Comparison of ENCODE assay signal across 13 cellular contexts in genomic region chr20:51417745-51418529, GRCh38.
A peak's percentile ranks its signal among the peaks of the same experiment; 100 is the strongest.
DNase-seq lines count a peak whose midpoint lies in the region; ATAC-seq and TF ChIP-seq lines count a peak whose summit lies in the region.
"Had no signal": no experiment of that assay in that cellular context is flagged by ENCODE, and none has a peak within 500 bp of the region (broad histone marks: within the 10 kb centered on the region; RNA-seq: fewer than 3 reads in every experiment).

No MANE protein-coding gene starts in this region.

- H3K4me1 ChIP-seq in effector memory CD4-positive, alpha-beta T cell (ENCODE audit: control insufficient read depth, insufficient read depth, low read length, poor library complexity, severe bottlenecking): peaks cover 55% of the 10 kb centered on the region
- H3K4me1 ChIP-seq in upper lobe of right lung: peaks cover 4% of the 10 kb centered on the region
- H3K4me1 ChIP-seq: parathyroid adenoma had no signal

- H3K27ac Mint-ChIP-seq in activated naive CD4-positive, alpha-beta T cell treated with anti-CD3 and anti-CD28 coated beads, Interleukin-2, amount 50 U/mL, for 72 hours: peak overlapping the region; percentile 61 to 80
- H3K27ac Mint-ChIP-seq in T-helper 1 cell treated with Interleukin-12 subunit alpha and Interleukin-12 subunit beta and Interleukin-4 antibody, amounts not matched to agents 30 μg/mL and 1 μg/mL, for 36 hours: peak overlapping the region; percentile 62
- no peak overlapping the region for H3K27ac Mint-ChIP-seq in Calu3 (ENCODE audit: unreplicated experiment)
- H3K27ac Mint-ChIP-seq: WTC11 had no signal

- H3K9me3 Mint-ChIP-seq in activated naive CD4-positive, alpha-beta T cell treated with anti-CD3 and anti-CD28 coated beads, Interleukin-2, amount 50 U/mL, for 72 hours: no peaks in the 10 kb centered on the region
- H3K9me3 Mint-ChIP-seq in T-helper 1 cell treated with Interleukin-12 subunit alpha and Interleukin-12 subunit beta and Interleukin-4 antibody, amounts not matched to agents 30 μg/mL and 1 μg/mL, for 36 hours: no peaks in the 10 kb centered on the region
- no peaks in the 10 kb centered on the region for H3K9me3 Mint-ChIP-seq in Calu3 (ENCODE audit: low read depth, unreplicated experiment)
- H3K9me3 Mint-ChIP-seq: WTC11 had no signal

- H3K4me1 Mint-ChIP-seq in T-helper 1 cell treated with Interleukin-12 subunit alpha and Interleukin-12 subunit beta and Interleukin-4 antibody, amounts not matched to agents 30 μg/mL and 1 μg/mL, for 36 hours (ENCODE audit: low read depth): peaks cover 60% of the 10 kb centered on the region
- no peaks in the 10 kb centered on the region for H3K4me1 Mint-ChIP-seq in Calu3 (ENCODE audit: low read depth, unreplicated experiment)

- no peak overlapping the region for H3K4me3 Mint-ChIP-seq in T-helper 1 cell treated with Interleukin-12 subunit alpha and Interleukin-12 subunit beta and Interleukin-4 antibody, amounts not matched to agents 30 μg/mL and 1 μg/mL, for 36 hours
- H3K4me3 Mint-ChIP-seq in Calu3 (ENCODE audit: low read depth, unreplicated experiment): no peak overlapping the region
- H3K4me3 Mint-ChIP-seq: WTC11 had no signal

- TF ChIP-seq CTCF in upper lobe of right lung (IDR thresholded peaks at IDR 0.05) (no peak), Calu3 (IDR thresholded peaks at IDR 0.05; ENCODE audit: unreplicated experiment) (no peak)

- no peaks in the 10 kb centered on the region for H3K9me3 ChIP-seq in effector memory CD4-positive, alpha-beta T cell (ENCODE audit: control insufficient read depth, low read length)
- H3K9me3 ChIP-seq in upper lobe of right lung: no peaks in the 10 kb centered on the region
- H3K9me3 ChIP-seq: mucosa of descending colon had no signal

- H3K36me3 ChIP-seq in effector memory CD4-positive, alpha-beta T cell (ENCODE audit: control insufficient read depth, insufficient read depth, low read length): peaks cover 8% of the 10 kb centered on the region
- H3K36me3 ChIP-seq in upper lobe of right lung: no peaks in the 10 kb centered on the region

- BruUV-seq in Calu3 (replicated peaks; lab: Mats Ljungman, UMichigan): no TSS peak

- H3K27me3 Mint-ChIP-seq in T-helper 1 cell treated with Interleukin-12 subunit alpha and Interleukin-12 subunit beta and Interleukin-4 antibody, amounts not matched to agents 30 μg/mL and 1 μg/mL, for 36 hours (ENCODE audit: low read depth): no peaks in the 10 kb centered on the region
- H3K27me3 Mint-ChIP-seq in Calu3 (ENCODE audit: unreplicated experiment): no peaks in the 10 kb centered on the region

- H3K36me3 Mint-ChIP-seq in activated naive CD4-positive, alpha-beta T cell treated with anti-CD3 and anti-CD28 coated beads, Interleukin-2, amount 50 U/mL, for 72 hours: peaks cover 4 to 64% of the 10 kb centered on the region in 2 donors
- H3K36me3 Mint-ChIP-seq in T-helper 1 cell treated with Interleukin-12 subunit alpha and Interleukin-12 subunit beta and Interleukin-4 antibody, amounts not matched to agents 30 μg/mL and 1 μg/mL, for 36 hours (ENCODE audit: low read depth): peaks cover 50% of the 10 kb centered on the region
- peaks cover 4% of the 10 kb centered on the region for H3K36me3 Mint-ChIP-seq in Calu3 (ENCODE audit: insufficient read depth, unreplicated experiment)
- H3K36me3 Mint-ChIP-seq: WTC11 had no signal

- intact Hi-C loops in upper lobe of right lung (cut with DNase I) (no loop called here), Calu3 (cut with micrococcal nuclease; ENCODE audit: unreplicated experiment) (no loop called here)

- ATAC-seq in activated naive CD4-positive, alpha-beta T cell treated with anti-CD3 and anti-CD28 coated beads, Interleukin-2, amount 50 U/mL, for 72 hours: no peak
- ATAC-seq in upper lobe of right lung: no peak
- ATAC-seq: mucosa of descending colon, WTC11 had no signal

- no peak for DNase-seq in activated naive CD4-positive, alpha-beta T cell treated with anti-CD3 and anti-CD28 coated beads, Interleukin-2, amount 50 U/mL, for 72 hours (ENCODE audit: low spot score in 2 of 2)
- no peak for DNase-seq in activated naive CD4-positive, alpha-beta T cell (lab: John Stamatoyannopoulos, UW)
- peak in 1 of 3 donors; percentile 37 for DNase-seq in effector memory CD4-positive, alpha-beta T cell
- DNase-seq in upper lobe of right lung (peak; percentile 42), NCI-H187 treated with DMSO at 0.1 percent for 48 hours (lab: John Stamatoyannopoulos, UW) (no peak), ureter (ENCODE audit: low spot score) (no peak), Calu3 (no peak)
- DNase-seq: activated effector memory CD4-positive, alpha-beta T cell treated with anti-CD3 and anti-CD28 coated beads, Interleukin-2, amount 50 U/mL, for 16 hours; DMS153; mucosa of descending colon had no signal

- H3K4me3 ChIP-seq in effector memory CD4-positive, alpha-beta T cell (ENCODE audit: insufficient read depth, low read depth, low read length, poor library complexity, severe bottlenecking): peak overlapping the region; percentile 14
- no peak overlapping the region for H3K4me3 ChIP-seq in upper lobe of right lung
- H3K4me3 ChIP-seq: mucosa of descending colon had no signal

- H3K27me3 ChIP-seq in effector memory CD4-positive, alpha-beta T cell (replicated peaks; ENCODE audit: control insufficient read depth, insufficient read depth, low read length, poor library complexity, severe bottlenecking): no peaks in the 10 kb centered on the region
- H3K27me3 ChIP-seq in upper lobe of right lung: no peaks in the 10 kb centered on the region

- CTCF ChIA-PET in Calu3 (lab: Charles Lee): interaction anchor here (0.9 kb wide), 1 partner anchor 177 kb away, joined by 3 read pairs; no protein-coding TSS in a partner anchor

- peak overlapping the region; percentile 69 for H3K27ac ChIP-seq in effector memory CD4-positive, alpha-beta T cell (ENCODE audit: insufficient read depth, low read length, poor library complexity, severe bottlenecking)
- H3K27ac ChIP-seq in upper lobe of right lung: no peak overlapping the region
- H3K27ac ChIP-seq: parathyroid adenoma had no signal
